In the genomic region with DNA sequence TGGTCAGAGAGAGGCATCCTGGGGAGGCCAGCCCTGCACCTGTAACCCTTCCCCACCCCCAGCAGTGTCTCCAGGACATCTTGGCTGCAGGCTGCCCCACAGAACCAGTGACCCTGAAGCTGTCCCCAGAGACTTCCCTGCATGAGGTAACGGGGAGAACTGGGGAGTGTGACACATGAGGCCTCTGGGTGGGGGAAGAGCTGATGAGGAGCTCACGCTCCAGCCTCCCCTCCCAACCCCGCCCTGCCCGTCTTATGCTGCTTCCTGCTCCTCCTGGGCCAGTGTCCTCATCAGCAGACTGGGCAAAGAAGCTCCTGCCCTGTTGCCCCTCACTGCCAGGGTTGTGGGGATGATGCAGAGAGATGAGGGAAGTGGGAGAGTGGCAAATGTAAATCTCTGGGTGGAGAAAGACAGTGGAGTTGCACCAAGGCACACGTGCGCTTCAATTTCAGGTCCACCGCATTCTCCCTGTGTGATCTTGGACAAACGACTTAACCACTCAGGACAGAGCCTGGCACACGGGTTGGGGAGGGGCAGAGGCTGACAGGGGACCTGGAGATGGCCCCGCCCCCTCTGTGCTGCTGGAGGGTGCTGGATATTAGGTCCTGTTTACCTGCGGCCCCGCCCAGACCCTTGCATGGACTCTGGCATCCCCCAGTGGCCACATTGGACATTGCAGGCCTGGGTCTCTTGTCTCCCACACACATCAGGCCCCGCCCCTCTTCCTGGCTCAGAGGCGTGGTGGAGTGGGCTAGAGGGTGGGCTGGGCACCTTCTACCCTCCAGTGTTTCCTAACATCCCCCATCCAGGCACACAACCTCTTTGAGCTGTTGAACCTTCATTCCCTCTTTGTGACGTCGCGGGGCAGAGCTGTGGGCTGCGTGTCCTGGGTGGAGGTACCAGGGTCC, we compare ENCODE assay signal across 8 cellular contexts. TPM values are rescaled to one million over a fixed set of nuclear protein-coding genes. Genes with fewer than 3 reads are reported as not detected.
A peak's percentile ranks its signal among the peaks of the same experiment; 100 is the strongest.
DNase-seq lines count a peak whose midpoint lies in the region; ATAC-seq, FAIRE-seq and TF ChIP-seq lines count a peak whose summit lies in the region.

No MANE protein-coding gene starts in this region.

- H3K27ac ChIP-seq in left lung: no peak overlapping the region

- peak; percentile 76 for FAIRE-seq in G401.6 (lab: Jason Lieb, UNC)

- peak; percentile 90 for TF ChIP-seq CTCF in chondrocyte (IDR thresholded peaks at IDR 0.05)
- peak; percentile 91 to 95 for TF ChIP-seq CTCF in left lung (IDR thresholded peaks at IDR 0.05)

- H3K4me3 Mint-ChIP-seq in activated CD4-positive, alpha-beta T cell treated with anti-CD3 and anti-CD28 coated beads for 36 hours: no peak overlapping the region
- no peak overlapping the region for H3K4me3 Mint-ChIP-seq in chondrocyte (ENCODE audit: unreplicated experiment)

- peak; percentile 66 for ATAC-seq in HG03135 (IDR thresholded peaks at IDR 0.05; ENCODE audit: unreplicated experiment)
- peak; percentile 99 for ATAC-seq in activated CD4-positive, alpha-beta T cell treated with anti-CD3 and anti-CD28 coated beads for 36 hours
- peak; percentile 97 for ATAC-seq in left lung
- ATAC-seq in GM21786 (IDR thresholded peaks at IDR 0.05; ENCODE audit: unreplicated experiment): no peak

- H3K4me1 Mint-ChIP-seq in activated CD4-positive, alpha-beta T cell treated with anti-CD3 and anti-CD28 coated beads for 36 hours: peaks cover 6% of the 10 kb centered on the region
- peaks cover 6% of the 10 kb centered on the region for H3K4me1 Mint-ChIP-seq in chondrocyte (ENCODE audit: low read depth)

- POLR2A ChIA-PET in activated CD4-positive, alpha-beta T cell treated with anti-CD3 and anti-CD28 coated beads for 36 hours (lab: Charles Lee): no interaction called here

- peak overlapping the region; percentile 42 for H3K27ac Mint-ChIP-seq in activated CD4-positive, alpha-beta T cell treated with anti-CD3 and anti-CD28 coated beads for 36 hours
- H3K27ac Mint-ChIP-seq in chondrocyte (ENCODE audit: unreplicated experiment): peak overlapping the region; percentile 36

- no peak overlapping the region for H3K4me3 ChIP-seq in left lung

- intact Hi-C loops in activated CD4-positive, alpha-beta T cell treated with anti-CD3 and anti-CD28 coated beads for 36 hours (cut with DNase I, micrococcal nuclease): loop anchor here (1.0 to 2.0 kb wide), 6 partner anchors 23 to 264 kb away; no protein-coding TSS in a partner anchor
- intact Hi-C loops in left lung (cut with DNase I): no loop called here

- CTCF ChIA-PET in activated CD4-positive, alpha-beta T cell treated with anti-CD3 and anti-CD28 coated beads for 36 hours (lab: Charles Lee): interaction anchor here (0.7 to 1.7 kb wide), 3 partner anchors 23 to 484 kb away, joined by 3 to 4 read pairs (median 4); no protein-coding TSS in a partner anchor

- H3K36me3 Mint-ChIP-seq in activated CD4-positive, alpha-beta T cell treated with anti-CD3 and anti-CD28 coated beads for 36 hours (ENCODE audit: low read depth): no peaks in the 10 kb centered on the region
- H3K36me3 Mint-ChIP-seq in chondrocyte (ENCODE audit: low read depth): no peaks in the 10 kb centered on the region

- no peaks in the 10 kb centered on the region for H3K27me3 Mint-ChIP-seq in activated CD4-positive, alpha-beta T cell treated with anti-CD3 and anti-CD28 coated beads for 36 hours
- peaks cover 2% of the 10 kb centered on the region for H3K27me3 Mint-ChIP-seq in chondrocyte (ENCODE audit: low read depth)

- H3K4me1 ChIP-seq in left lung: peaks cover 0 to 6% of the 10 kb centered on the region in 2 donors

- no peaks in the 10 kb centered on the region for H3K9me3 ChIP-seq in left lung

- peak; percentile 98 for DNase-seq in NCI-H510A treated with DMSO at 0.1 percent for 48 hours (lab: John Stamatoyannopoulos, UW)
- peak; percentile 94 for DNase-seq in activated CD4-positive, alpha-beta T cell treated with anti-CD3 and anti-CD28 coated beads for 36 hours
- DNase-seq in chondrocyte (ENCODE audit: low spot score): no peak
- DNase-seq in left lung: peak; percentile 85 to 92
- peak; percentile 62 to 90 for DNase-seq in stimulated activated CD4-positive, alpha-beta T cell treated with anti-CD3 and anti-CD28 coated beads, Interleukin-4, amount 100 ng/mL, for 48 hours (ENCODE audit: low read depth in 2 of 2)

- H3K9me3 Mint-ChIP-seq in activated CD4-positive, alpha-beta T cell treated with anti-CD3 and anti-CD28 coated beads for 36 hours (ENCODE audit: low read depth): no peaks in the 10 kb centered on the region
- no peaks in the 10 kb centered on the region for H3K9me3 Mint-ChIP-seq in chondrocyte (ENCODE audit: low read depth)

- no peaks in the 10 kb centered on the region for H3K27me3 ChIP-seq in left lung

- H3K36me3 ChIP-seq in left lung: no peaks in the 10 kb centered on the region

RNA-seq across cellular contexts. Expression of a gene that starts 12.3 kb away (rescaled TPM):
- total RNA-seq in activated CD4-positive, alpha-beta T cell treated with anti-CD3 and anti-CD28 coated beads for 36 hours: not detected
- total RNA-seq in chondrocyte (0.57 to 0.69 TPM in 2 of 3 replicates, not detected in the other), left lung (1 to 10 TPM in 1 of 2 donors, not detected in 1; 1.1 TPM)

RNA-seq across cellular contexts. Expression of a gene that starts 17.6 kb away (rescaled TPM):
- total RNA-seq in activated CD4-positive, alpha-beta T cell treated with anti-CD3 and anti-CD28 coated beads for 36 hours: under 1 TPM; 0.09 to 0.23 TPM
- total RNA-seq in chondrocyte: 0.24 to 0.72 TPM (median 0.70 TPM) in 3 replicates
- total RNA-seq in left lung: not detected

RNA-seq across cellular contexts. Expression of a gene that starts 34.0 kb away (rescaled TPM):
- total RNA-seq in activated CD4-positive, alpha-beta T cell treated with anti-CD3 and anti-CD28 coated beads for 36 hours: not detected
- total RNA-seq in chondrocyte (0.12 to 0.31 TPM (median 0.21 TPM) in 3 replicates), left lung (under 1 TPM; 0.12 to 0.39 TPM)

RNA-seq across cellular contexts. Expression of a gene that starts 38.0 kb away (rescaled TPM):
- total RNA-seq in activated CD4-positive, alpha-beta T cell treated with anti-CD3 and anti-CD28 coated beads for 36 hours: not detected
- 61.2 to 160 TPM (median 160 TPM) in 3 replicates for total RNA-seq in chondrocyte
- total RNA-seq in left lung: 10 to 100 TPM in 1 of 2 donors, 1 to 10 TPM in 1; 4.2 to 22.1 TPM

RNA-seq across cellular contexts. Expression of a gene that starts 51.8 kb away (rescaled TPM):
- total RNA-seq in activated CD4-positive, alpha-beta T cell treated with anti-CD3 and anti-CD28 coated beads for 36 hours: not detected
- not detected in 3 replicates for total RNA-seq in chondrocyte
- not detected for total RNA-seq in left lung

Comparison
In these comparisons a context has a peak if more than half of its experiments do, and no peak if none do; other contexts are left out.
1. intact Hi-C loops: an anchor here in activated CD4-positive, alpha-beta T cell treated with anti-CD3 and anti-CD28 coated beads for 36 hours (1.0 to 2.0 kb wide); none called in left lung.